ENCODE assay signal across 8 cellular contexts in the genomic region with DNA sequence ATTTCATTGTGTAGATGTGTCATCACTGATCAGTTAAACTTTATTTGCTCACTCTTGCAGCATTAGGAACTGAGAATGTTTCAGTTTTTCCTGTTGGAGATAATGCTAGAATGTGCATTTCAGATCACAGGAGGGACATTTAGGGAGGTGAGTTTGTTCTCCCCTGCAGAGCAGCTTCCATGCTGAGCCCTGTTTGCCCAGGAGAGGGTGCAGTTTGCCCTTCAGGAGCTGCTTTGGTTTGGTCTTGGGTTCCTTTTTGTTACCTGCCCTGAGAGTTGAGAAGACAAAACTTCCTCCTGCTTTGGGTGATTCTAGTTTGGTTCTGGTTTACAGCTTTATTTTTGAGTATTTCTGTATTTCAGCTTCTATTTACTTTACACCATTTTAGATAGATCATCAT. TPM values are rescaled to one million over a fixed set of nuclear protein-coding genes. Genes with fewer than 3 reads are reported as not detected.
A peak's percentile ranks its signal among the peaks of the same experiment; 100 is the strongest.
DNase-seq lines count a peak whose midpoint lies in the region; ATAC-seq and TF ChIP-seq lines count a peak whose summit lies in the region.

No MANE protein-coding gene starts in this region.

- intact Hi-C loops in esophagus squamous epithelium (cut with DNase I) = no loop called here

- H3K4me1 ChIP-seq in esophagus squamous epithelium = peaks cover 0 to 47% (median 0%) of the 10 kb centered on the region in 3 donors

- TF ChIP-seq POLR2A in esophagus squamous epithelium (IDR thresholded peaks at IDR 0.05) = no peak

- no peak overlapping the region for H3K4me3 ChIP-seq in esophagus squamous epithelium

- no peaks in the 10 kb centered on the region for H3K9me3 ChIP-seq in esophagus squamous epithelium

- no peaks in the 10 kb centered on the region for H3K27me3 ChIP-seq in esophagus squamous epithelium

- no peaks in the 10 kb centered on the region for H3K36me3 ChIP-seq in esophagus squamous epithelium

- ATAC-seq in GM18511 (IDR thresholded peaks at IDR 0.05; ENCODE audit: unreplicated experiment) = peak; percentile 48
- ATAC-seq in GM19395 (IDR thresholded peaks at IDR 0.05; ENCODE audit: unreplicated experiment) = no peak

- no peak overlapping the region for H3K27ac ChIP-seq in esophagus squamous epithelium

- peak; percentile 42 to 80 (median 62) for TF ChIP-seq CTCF in esophagus squamous epithelium (IDR thresholded peaks at IDR 0.05)

- peak; percentile 44 for DNase-seq in AG08395 (ENCODE audit: low spot score)
- peak; percentile 26 for DNase-seq in NCI-H774 (lab: John Stamatoyannopoulos, UW)
- DNase-seq in activated CD8-positive, alpha-beta memory T cell treated with anti-CD3 and anti-CD28 coated beads, Interleukin-2, amount 50 U/mL, for 48 hours = peak; percentile 62
- DNase-seq in esophagus squamous epithelium (lab: John Stamatoyannopoulos, UW) = no peak
- peak; percentile 65 for DNase-seq in stimulated activated CD4-positive, alpha-beta T cell treated with anti-CD3 and anti-CD28 coated beads, Interleukin-1b, Interleukin-23, amount 100 ng/mL, for 48 hours
- DNase-seq in C1 segment of cervical spinal cord (lab: John Stamatoyannopoulos, UW) = no peak

RNA-seq across cellular contexts. Expression of a gene that starts 49.9 kb away (rescaled TPM):
- total RNA-seq in esophagus squamous epithelium = 10 to 100 TPM in 1 of 4 donors, 1 to 10 TPM in 3; 2.3 to 10.9 (median 4.2) TPM

Comparison
In these comparisons a context has a peak if more than half of its experiments do, and no peak if none do; other contexts are left out.
1. DNase-seq: peak in AG08395 (single experiment), NCI-H774 (single experiment), activated CD8-positive, alpha-beta memory T cell treated with anti-CD3 and anti-CD28 coated beads, Interleukin-2, amount 50 U/mL, for 48 hours (single experiment) and stimulated activated CD4-positive, alpha-beta T cell treated with anti-CD3 and anti-CD28 coated beads, Interleukin-1b, Interleukin-23, amount 100 ng/mL, for 48 hours (single experiment); none in esophagus squamous epithelium (single experiment) and C1 segment of cervical spinal cord (0 of 14).